In genomic region chr1:45669859-45670655, GRCh38 we compare ENCODE assay signal across 16 cellular contexts. TPM values are rescaled to one million over a fixed set of nuclear protein-coding genes. Genes with fewer than 3 reads are reported as not detected.
DNase-seq lines count a peak whose midpoint lies in the region; ATAC-seq, FAIRE-seq and TF ChIP-seq lines count a peak whose summit lies in the region.
"Had no signal": no experiment of that assay in that cellular context is flagged by ENCODE, and none has a peak within 500 bp of the region (broad histone marks: within the 10 kb centered on the region; RNA-seq: fewer than 3 reads in every experiment).

No MANE protein-coding gene starts in this region.

- H3K36me3 Mint-ChIP-seq in natural killer cell (no peaks in the 10 kb centered on the region), astrocyte (ENCODE audit: low read depth, unreplicated experiment) (peaks cover 11% of the 10 kb centered on the region), type B pancreatic cell (peaks cover 43% of the 10 kb centered on the region)
- no peaks in the 10 kb centered on the region for H3K36me3 Mint-ChIP-seq in natural killer cell treated with Interleukin-12 subunit alpha and Interleukin-12 subunit beta and Interleukin-15 and Interleukin-18, amount 100 ng/mL, for 72 hours
- peaks cover 40% of the 10 kb centered on the region for H3K36me3 Mint-ChIP-seq in activated CD4-positive, alpha-beta memory T cell treated with anti-CD3 and anti-CD28 coated beads, Interleukin-2, amount 10 ng/mL, durations not matched to agents 7 days and 5 days (ENCODE audit: low read depth)

- H3K4me3 Mint-ChIP-seq in natural killer cell (no peak overlapping the region), astrocyte (ENCODE audit: unreplicated experiment) (no peak overlapping the region), type B pancreatic cell (no peak overlapping the region)
- H3K4me3 Mint-ChIP-seq in natural killer cell treated with Interleukin-12 subunit alpha and Interleukin-12 subunit beta and Interleukin-15 and Interleukin-18, amount 100 ng/mL, for 72 hours: no peak overlapping the region
- no peak overlapping the region for H3K4me3 Mint-ChIP-seq in activated CD4-positive, alpha-beta memory T cell treated with anti-CD3 and anti-CD28 coated beads, Interleukin-2, amount 10 ng/mL, durations not matched to agents 7 days and 5 days
- H3K4me3 Mint-ChIP-seq: endodermal cell had no signal

- intact Hi-C loops in natural killer cell (cut with micrococcal nuclease): no loop called here

- H3K9me3 Mint-ChIP-seq in natural killer cell (no peaks in the 10 kb centered on the region), astrocyte (ENCODE audit: unreplicated experiment) (no peaks in the 10 kb centered on the region), type B pancreatic cell (no peaks in the 10 kb centered on the region)
- no peaks in the 10 kb centered on the region for H3K9me3 Mint-ChIP-seq in natural killer cell treated with Interleukin-12 subunit alpha and Interleukin-12 subunit beta and Interleukin-15 and Interleukin-18, amount 100 ng/mL, for 72 hours
- H3K9me3 Mint-ChIP-seq in activated CD4-positive, alpha-beta memory T cell treated with anti-CD3 and anti-CD28 coated beads, Interleukin-2, amount 10 ng/mL, durations not matched to agents 7 days and 5 days: no peaks in the 10 kb centered on the region
- H3K9me3 Mint-ChIP-seq: naive thymus-derived CD8-positive, alpha-beta T cell had no signal

- H3K27me3 Mint-ChIP-seq in natural killer cell (ENCODE audit: low read depth in 2 of 2) (no peaks in the 10 kb centered on the region), astrocyte (ENCODE audit: low read depth, unreplicated experiment) (no peaks in the 10 kb centered on the region), type B pancreatic cell (no peaks in the 10 kb centered on the region)
- H3K27me3 Mint-ChIP-seq in natural killer cell treated with Interleukin-12 subunit alpha and Interleukin-12 subunit beta and Interleukin-15 and Interleukin-18, amount 100 ng/mL, for 72 hours: no peaks in the 10 kb centered on the region
- no peaks in the 10 kb centered on the region for H3K27me3 Mint-ChIP-seq in activated CD4-positive, alpha-beta memory T cell treated with anti-CD3 and anti-CD28 coated beads, Interleukin-2, amount 10 ng/mL, durations not matched to agents 7 days and 5 days
- H3K27me3 Mint-ChIP-seq: naive thymus-derived CD8-positive, alpha-beta T cell had no signal

- peaks cover 8% of the 10 kb centered on the region for H3K4me1 ChIP-seq in astrocyte (ENCODE audit: insufficient read depth, low read length)

- peaks cover 57 to 76% of the 10 kb centered on the region in 2 donors for H3K4me1 Mint-ChIP-seq in natural killer cell
- peaks cover 34 to 43% of the 10 kb centered on the region in 2 donors for H3K4me1 Mint-ChIP-seq in natural killer cell treated with Interleukin-12 subunit alpha and Interleukin-12 subunit beta and Interleukin-15 and Interleukin-18, amount 100 ng/mL, for 72 hours (ENCODE audit: low read depth in 2 of 2)
- H3K4me1 Mint-ChIP-seq in astrocyte (ENCODE audit: low read depth, unreplicated experiment): peaks cover 29% of the 10 kb centered on the region
- peaks cover 15% of the 10 kb centered on the region for H3K4me1 Mint-ChIP-seq in type B pancreatic cell (ENCODE audit: unreplicated experiment)
- H3K4me1 Mint-ChIP-seq in activated CD4-positive, alpha-beta memory T cell treated with anti-CD3 and anti-CD28 coated beads, Interleukin-2, amount 10 ng/mL, durations not matched to agents 7 days and 5 days: peaks cover 9% of the 10 kb centered on the region

- peaks cover 3% of the 10 kb centered on the region for H3K36me3 ChIP-seq in astrocyte (ENCODE audit: insufficient read depth, low read length)

- peaks cover 98% of the 10 kb centered on the region for H3K79me2 ChIP-seq in astrocyte (ENCODE audit: insufficient read depth, low read length)

- ATAC-seq in natural killer cell (no peak), GM18517 (IDR thresholded peaks at IDR 0.05; ENCODE audit: unreplicated experiment) (no peak)
- no peak for ATAC-seq in natural killer cell treated with Interleukin-12 subunit alpha and Interleukin-12 subunit beta and Interleukin-15 and Interleukin-18, amount 100 ng/mL, for 72 hours
- ATAC-seq: naive thymus-derived CD8-positive, alpha-beta T cell had no signal

- POLR2A ChIA-PET in activated CD4-positive, alpha-beta memory T cell treated with anti-CD3 and anti-CD28 coated beads, Interleukin-2, amount 10 ng/mL, durations not matched to agents 7 days and 5 days (lab: Charles Lee): interaction anchor here (1.8 kb wide), 1 partner anchor 16 kb away, joined by 7 read pairs; the partner anchor contains the start of gene GPBP1L1

- TF ChIP-seq CTCF in natural killer cell (IDR thresholded peaks at IDR 0.05) (no peak), astrocyte (IDR thresholded peaks at IDR 0.05; ENCODE audit: insufficient read depth, low read depth, low read length) (no peak), type B pancreatic cell (conservative IDR thresholded peaks at IDR 0.05) (no peak)

- peak overlapping the region; percentile 0 for H3K4me2 ChIP-seq in astrocyte (ENCODE audit: low read length)

- no peaks in the 10 kb centered on the region for H3K9me3 ChIP-seq in astrocyte (ENCODE audit: insufficient read depth, low read depth, low read length)

- H2AFZ ChIP-seq in astrocyte (ENCODE audit: low read depth, low read length): no peak overlapping the region

- peak overlapping the region; percentile 40 to 44 for H3K27ac Mint-ChIP-seq in natural killer cell
- no peak overlapping the region for H3K27ac Mint-ChIP-seq in natural killer cell treated with Interleukin-12 subunit alpha and Interleukin-12 subunit beta and Interleukin-15 and Interleukin-18, amount 100 ng/mL, for 72 hours
- no peak overlapping the region for H3K27ac Mint-ChIP-seq in astrocyte (ENCODE audit: unreplicated experiment)
- H3K27ac Mint-ChIP-seq in type B pancreatic cell: peak overlapping the region; percentile 12
- no peak overlapping the region for H3K27ac Mint-ChIP-seq in activated CD4-positive, alpha-beta memory T cell treated with anti-CD3 and anti-CD28 coated beads, Interleukin-2, amount 10 ng/mL, durations not matched to agents 7 days and 5 days
- H3K27ac Mint-ChIP-seq: endodermal cell had no signal

- peaks cover 94% of the 10 kb centered on the region for H4K20me1 ChIP-seq in astrocyte (ENCODE audit: insufficient read depth, low read length)

- FAIRE-seq in astrocyte (lab: Jason Lieb, UNC): peak; percentile 26

- H3K9ac ChIP-seq in astrocyte (ENCODE audit: low read length): no peak overlapping the region

- H3K27me3 ChIP-seq in astrocyte (ENCODE audit: insufficient read depth, low read length): no peaks in the 10 kb centered on the region

- H3K4me3 ChIP-seq in astrocyte (ENCODE audit: insufficient read depth, low read depth, low read length): no peak overlapping the region

- CTCF ChIA-PET in activated CD4-positive, alpha-beta memory T cell treated with anti-CD3 and anti-CD28 coated beads, Interleukin-2, amount 10 ng/mL, durations not matched to agents 7 days and 5 days (lab: Charles Lee): interaction anchor here (0.6 to 2.4 kb wide), 2 partner anchors 16 to 392 kb away, joined by 3 to 5 read pairs; partner anchors contain the start of gene GPBP1L1

- DNase-seq in natural killer cell (no peak), astrocyte (ENCODE audit: low read depth) (peak; percentile 8), hepatic stellate cell (ENCODE audit: low spot score) (peak; percentile 26), type B pancreatic cell (ENCODE audit: extremely low spot score, unreplicated experiment) (no peak), NCI-H2107 treated with DMSO at 0.1 percent for 48 hours (lab: John Stamatoyannopoulos, UW; ENCODE audit: unreplicated experiment) (no peak)
- DNase-seq in natural killer cell treated with Interleukin-12 subunit alpha and Interleukin-12 subunit beta and Interleukin-15 and Interleukin-18, amount 100 ng/mL, for 72 hours (ENCODE audit: low spot score): no peak
- no peak for DNase-seq in activated CD4-positive, alpha-beta memory T cell treated with anti-CD3 and anti-CD28 coated beads, Interleukin-2, amount 10 ng/mL, durations not matched to agents 7 days and 5 days
- DNase-seq: activated naive CD4-positive, alpha-beta T cell treated with Interleukin-2 at 50 U/mL for 16 hours; caudate nucleus; endodermal cell; MM.1S; naive thymus-derived CD8-positive, alpha-beta T cell; NCI-H1694 treated with DMSO at 0.1 percent for 48 hours; SHP77 treated with DMSO at 0.1 percent for 48 hours; stimulated activated CD4-positive, alpha-beta T cell treated with anti-CD3 and anti-CD28 coated beads, Interleukin-15, amount 100 ng/mL, for 24 hours had no signal

- H3K27ac ChIP-seq in astrocyte (ENCODE audit: low read depth, low read length): no peak overlapping the region

RNA-seq across cellular contexts. Expression of gene GPBP1L1, which starts 16.3 kb away (rescaled TPM):
- total RNA-seq in natural killer cell: 100 to 1,000 TPM; 144 to 176 (median 153) TPM
- total RNA-seq in natural killer cell treated with Interleukin-12 subunit alpha and Interleukin-12 subunit beta and Interleukin-15 and Interleukin-18, amount 100 ng/mL, for 72 hours: 100 to 1,000 TPM; 100 to 140 TPM
- total RNA-seq in astrocyte: 116 TPM in 2 replicates
- 90.0 and 99.9 TPM in 2 replicates for total RNA-seq in type B pancreatic cell (ENCODE audit: low replicate concordance)
- 100 to 1,000 TPM; 130 to 134 TPM for total RNA-seq in activated CD4-positive, alpha-beta memory T cell treated with anti-CD3 and anti-CD28 coated beads, Interleukin-2, amount 10 ng/mL, durations not matched to agents 7 days and 5 days

RNA-seq across cellular contexts. Expression of gene TMEM69, which starts 17.9 kb away (rescaled TPM):
- 10 to 100 TPM in 1 of 3 donors, 1 to 10 TPM in 2; 8.8 to 14.2 (median 9.3) TPM for total RNA-seq in natural killer cell
- 10 to 100 TPM; 18.7 to 19.4 TPM for total RNA-seq in natural killer cell treated with Interleukin-12 subunit alpha and Interleukin-12 subunit beta and Interleukin-15 and Interleukin-18, amount 100 ng/mL, for 72 hours
- 23.3 and 26.2 TPM in 2 replicates for total RNA-seq in astrocyte
- total RNA-seq in type B pancreatic cell (ENCODE audit: low replicate concordance): 26.0 and 39.3 TPM in 2 replicates
- total RNA-seq in activated CD4-positive, alpha-beta memory T cell treated with anti-CD3 and anti-CD28 coated beads, Interleukin-2, amount 10 ng/mL, durations not matched to agents 7 days and 5 days: 10 to 100 TPM; 19.2 to 22.6 TPM

RNA-seq across cellular contexts. Expression of gene CCDC17, which starts 46.2 kb away (rescaled TPM):
- 1 to 10 TPM; 2.9 to 4.5 (median 3.3) TPM for total RNA-seq in natural killer cell
- 1 to 10 TPM; 4.4 to 6.9 TPM for total RNA-seq in natural killer cell treated with Interleukin-12 subunit alpha and Interleukin-12 subunit beta and Interleukin-15 and Interleukin-18, amount 100 ng/mL, for 72 hours
- 2.4 and 3.8 TPM in 2 replicates for total RNA-seq in astrocyte
- total RNA-seq in type B pancreatic cell (ENCODE audit: low replicate concordance): 2.0 and 3.6 TPM in 2 replicates
- 1 to 10 TPM; 2.6 to 3.6 TPM for total RNA-seq in activated CD4-positive, alpha-beta memory T cell treated with anti-CD3 and anti-CD28 coated beads, Interleukin-2, amount 10 ng/mL, durations not matched to agents 7 days and 5 days

Comparison
In these comparisons a context has a peak if more than half of its experiments do, and no peak if none do; other contexts are left out.
1. H3K27ac Mint-ChIP-seq: peak in natural killer cell (2 of 2) and type B pancreatic cell (single experiment); none in natural killer cell treated with Interleukin-12 subunit alpha and Interleukin-12 subunit beta and Interleukin-15 and Interleukin-18, amount 100 ng/mL, for 72 hours (0 of 2), astrocyte (single experiment) and activated CD4-positive, alpha-beta memory T cell treated with anti-CD3 and anti-CD28 coated beads, Interleukin-2, amount 10 ng/mL, durations not matched to agents 7 days and 5 days (single experiment).
2. DNase-seq: peak in astrocyte (single experiment) and hepatic stellate cell (single experiment); none in natural killer cell (single experiment), natural killer cell treated with Interleukin-12 subunit alpha and Interleukin-12 subunit beta and Interleukin-15 and Interleukin-18, amount 100 ng/mL, for 72 hours (single experiment), type B pancreatic cell (single experiment), NCI-H2107 treated with DMSO at 0.1 percent for 48 hours (single experiment) and activated CD4-positive, alpha-beta memory T cell treated with anti-CD3 and anti-CD28 coated beads, Interleukin-2, amount 10 ng/mL, durations not matched to agents 7 days and 5 days (single experiment).